In the genomic region with DNA sequence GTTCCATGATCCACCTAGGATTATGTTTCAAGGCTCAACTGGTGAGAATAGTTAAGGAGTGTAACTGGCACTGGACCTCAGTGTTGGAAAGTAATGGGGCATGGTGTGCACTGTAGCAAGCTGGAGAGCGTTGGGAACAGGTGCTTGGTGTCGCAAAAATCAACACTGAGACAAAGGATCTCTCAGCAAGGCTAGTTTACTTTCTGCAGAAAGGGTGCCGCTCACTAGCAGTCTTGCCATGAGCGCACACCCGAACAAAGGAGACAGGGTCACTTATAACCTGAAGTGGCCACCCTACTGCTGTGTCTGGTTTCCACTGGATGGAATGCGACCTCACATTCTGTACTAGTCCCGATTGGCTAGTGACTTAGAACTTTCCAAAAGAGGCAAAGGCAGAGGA, we compare ENCODE assay signal across 26 cellular contexts.
"Had no signal": no experiment of that assay in that cellular context is flagged by ENCODE, and none has a peak within 500 bp of the region (broad histone marks: within the 10 kb centered on the region; RNA-seq: fewer than 3 reads in every experiment).

No MANE protein-coding gene starts in this region.

- H3K4me1 ChIP-seq: gastroesophageal sphincter, heart right ventricle, psoas muscle, spleen, testis, tibial artery had no signal

- FAIRE-seq: keratinocyte had no signal

- H3K27me3 Mint-ChIP-seq: effector memory CD8-positive, alpha-beta T cell; stimulated activated memory B cell treated with anti-CD40 and anti-IgM and Interleukin-4, amounts not matched to agents 10 μg/mL and 1 μg/mL and 100 μg/mL, for 72 hours; type B pancreatic cell had no signal

- H3K36me3 ChIP-seq: gastroesophageal sphincter, heart right ventricle, neural progenitor cell, ovary, spleen, tibial artery had no signal

- H3K9ac ChIP-seq: neural progenitor cell had no signal

- H3K4me3 Mint-ChIP-seq: effector memory CD8-positive, alpha-beta T cell; naive thymus-derived CD4-positive, alpha-beta T cell; nephron; neural progenitor cell; stimulated activated memory B cell treated with anti-CD40 and anti-IgM and Interleukin-4, amounts not matched to agents 10 μg/mL and 1 μg/mL and 100 μg/mL, for 72 hours; type B pancreatic cell had no signal

- H3K27me3 ChIP-seq: gastroesophageal sphincter, heart right ventricle, neural progenitor cell, ovary, spleen, testis, tibial artery had no signal

- H3K4me1 Mint-ChIP-seq: naive thymus-derived CD4-positive, alpha-beta T cell; nephron had no signal

- H3K9me3 ChIP-seq: ovary, testis had no signal

- H2AFZ ChIP-seq: neural progenitor cell had no signal

- H3K27ac ChIP-seq: coronary artery, gastroesophageal sphincter, heart right ventricle, neural progenitor cell, ovary, psoas muscle, skin epidermis, spleen, testis, tibial artery had no signal

- DNase-seq: effector memory CD8-positive, alpha-beta T cell; heart right ventricle; hippocampal formation; left ventricle myocardium superior; mesenchymal stem cell; midbrain; naive thymus-derived CD4-positive, alpha-beta T cell; nucleus accumbens; ovary; posterior cingulate gyrus; psoas muscle; right cardiac atrium; spleen; stimulated activated CD4-positive, alpha-beta T cell treated with anti-CD3 and anti-CD28 coated beads, Interleukin-4, amount 100 ng/mL, for 4 hours; stimulated activated naive CD8-positive, alpha-beta T cell treated with anti-CD3 and anti-CD28 coated beads, Interleukin-15, Interleukin-2, amounts not matched to agents 100 U/mL and 50 U/mL, for 24 hours; substantia nigra; testis; tibial artery had no signal

- H3K27ac Mint-ChIP-seq: effector memory CD8-positive, alpha-beta T cell; naive thymus-derived CD4-positive, alpha-beta T cell; nephron; neural progenitor cell; stimulated activated memory B cell treated with anti-CD40 and anti-IgM and Interleukin-4, amounts not matched to agents 10 μg/mL and 1 μg/mL and 100 μg/mL, for 72 hours; type B pancreatic cell had no signal

- ATAC-seq: effector memory CD8-positive, alpha-beta T cell; gastroesophageal sphincter; heart right ventricle; left ventricle myocardium superior; naive thymus-derived CD4-positive, alpha-beta T cell; psoas muscle; right cardiac atrium; stimulated activated memory B cell treated with anti-CD40 and anti-IgM and Interleukin-4, amounts not matched to agents 10 μg/mL and 1 μg/mL and 100 μg/mL, for 72 hours; stimulated activated naive CD8-positive, alpha-beta T cell treated with anti-CD3 and anti-CD28 coated beads, Interleukin-15, Interleukin-2, amounts not matched to agents 100 U/mL and 50 U/mL, for 24 hours had no signal

- H3K4me3 ChIP-seq: coronary artery, gastroesophageal sphincter, heart right ventricle, neural progenitor cell, ovary, psoas muscle, skin epidermis, spleen, testis, tibial artery had no signal

- H3K4me2 ChIP-seq: neural progenitor cell had no signal

- H3K36me3 Mint-ChIP-seq: neural progenitor cell had no signal
